8 cellular contexts compared by ENCODE assay signal in genomic region chr1:19799233-19799876, GRCh38. TPM values are rescaled to one million over a fixed set of nuclear protein-coding genes. Genes with fewer than 3 reads are reported as not detected.
DNase-seq lines count a peak whose midpoint lies in the region; ATAC-seq and TF ChIP-seq lines count a peak whose summit lies in the region.

No MANE protein-coding gene starts in this region.

- DNase-seq in AG08395 (ENCODE audit: low spot score) (peak; percentile 71), HT-29 (ENCODE audit: low spot score) (peak; percentile 73), UCSD-AML1 (lab: John Stamatoyannopoulos, UW; ENCODE audit: unreplicated experiment) (peak; percentile 70), brain microvascular endothelial cell (no peak), left kidney (ENCODE audit: low read depth, low spot score) (peak; percentile 78), cerebellar nuclear complex (lab: John Stamatoyannopoulos, UW) (no peak)
- peak; percentile 47 to 59 for DNase-seq in stimulated activated CD4-positive, alpha-beta T cell treated with anti-CD3 and anti-CD28 coated beads, Interleukin-4, amount 100 ng/mL, for 4 hours

- no peak overlapping the region for H3K27ac ChIP-seq in brain microvascular endothelial cell

- in situ Hi-C loops in brain microvascular endothelial cell (cut with HindIII; ENCODE audit: low pct_ligation_motif_present, low sequenced_read_pairs): no loop called here

- H3K36me3 ChIP-seq in brain microvascular endothelial cell (replicated peaks): no peaks in the 10 kb centered on the region

- TF ChIP-seq CTCF in brain microvascular endothelial cell (IDR thresholded peaks at IDR 0.05; ENCODE audit: low read depth, low read length, missing control alignments): peak; percentile 62

- ATAC-seq in GM19035 (IDR thresholded peaks at IDR 0.05; ENCODE audit: unreplicated experiment): peak; percentile 66

- H3K4me3 ChIP-seq in brain microvascular endothelial cell (ENCODE audit: low read depth, low read length): peak overlapping the region; percentile 61

- no peaks in the 10 kb centered on the region for H3K27me3 ChIP-seq in brain microvascular endothelial cell (replicated peaks)

RNA-seq across cellular contexts. Expression of gene TMCO4, which starts 0.4 kb away (rescaled TPM):
- total RNA-seq in HT-29 (2014; rRNA removed; shearing (Covaris generic)): 23.8 and 26.8 TPM in 2 replicates

RNA-seq across cellular contexts. Expression of gene RNF186, which starts 15.7 kb away (rescaled TPM):
- not detected in 2 replicates for total RNA-seq in HT-29 (2014; rRNA removed; shearing (Covaris generic))

Comparison
In these comparisons a context has a peak if more than half of its experiments do, and no peak if none do; other contexts are left out.
1. DNase-seq: peak in AG08395 (single experiment), HT-29 (single experiment), UCSD-AML1 (single experiment), left kidney (single experiment) and stimulated activated CD4-positive, alpha-beta T cell treated with anti-CD3 and anti-CD28 coated beads, Interleukin-4, amount 100 ng/mL, for 4 hours (2 of 2); none in brain microvascular endothelial cell (single experiment) and cerebellar nuclear complex (0 of 2).